Comparison of ENCODE assay signal across 6 cellular contexts in the genomic region with DNA sequence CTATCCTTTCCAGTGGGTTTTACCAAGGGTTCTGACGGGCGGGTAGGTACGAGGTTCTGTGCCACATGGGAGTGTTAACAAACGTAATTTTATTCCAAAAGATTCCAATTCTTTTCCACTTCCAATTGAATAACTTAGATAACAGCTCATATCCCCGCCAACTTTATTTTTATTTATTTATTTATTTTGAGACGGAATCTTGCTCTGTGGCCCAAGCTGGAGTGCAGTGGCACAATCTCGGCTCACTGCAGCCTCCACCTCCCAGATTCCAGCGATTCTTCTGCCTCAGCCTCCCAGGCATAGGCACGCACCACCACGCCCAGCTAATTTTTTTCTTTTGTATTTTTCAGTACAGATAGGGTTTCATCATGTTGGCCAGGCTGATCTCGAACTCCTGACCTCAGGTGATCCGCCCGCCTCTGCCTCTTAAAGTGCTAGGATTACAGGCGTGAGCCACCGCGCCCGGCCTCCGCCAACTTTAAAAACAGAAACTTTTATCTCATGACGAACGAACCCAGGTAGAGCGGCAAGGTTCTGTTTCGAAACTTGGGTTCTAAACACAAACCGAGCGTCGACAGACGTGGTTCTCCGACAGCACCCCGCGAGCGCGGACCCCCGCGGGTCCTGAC. TPM values are rescaled to one million over a fixed set of nuclear protein-coding genes. Genes with fewer than 3 reads are reported as not detected.
DNase-seq lines count a peak whose midpoint lies in the region; ATAC-seq and TF ChIP-seq lines count a peak whose summit lies in the region.

No MANE protein-coding gene starts in this region.

- peaks cover 20% of the 10 kb centered on the region for H3K4me1 ChIP-seq in lower lobe of right lung

- peak overlapping the region; percentile 83 for H3K4me3 ChIP-seq in lower lobe of right lung

- TF ChIP-seq CTCF in lower lobe of right lung (IDR thresholded peaks at IDR 0.05) = no peak

- H3K9me3 ChIP-seq in lower lobe of right lung = no peaks in the 10 kb centered on the region

- H3K27me3 ChIP-seq in lower lobe of right lung (ENCODE audit: low read depth) = no peaks in the 10 kb centered on the region

- H3K27ac ChIP-seq in lower lobe of right lung = peak overlapping the region; percentile 88

- DNase-seq in NCI-H510A treated with DMSO at 0.1 percent for 48 hours (lab: John Stamatoyannopoulos, UW) (peak; percentile 28), NCI-H510A (lab: John Stamatoyannopoulos, UW) (no peak), lower lobe of right lung (no peak), occipital lobe (lab: John Stamatoyannopoulos, UW) (no peak), medulla oblongata (ENCODE audit: extremely low spot score) (no peak)
- peak; percentile 24 for DNase-seq in activated T-helper 9 cell treated with anti-CD3 and anti-CD28 coated beads, Interleukin-2, amount 50 U/mL, for 16 hours (ENCODE audit: low read depth)

- ATAC-seq in lower lobe of right lung = peak in 1 of 2 donors; percentile 11

- peaks cover 52% of the 10 kb centered on the region for H3K36me3 ChIP-seq in lower lobe of right lung

- intact Hi-C loops in lower lobe of right lung (cut with DNase I) = no loop called here

RNA-seq across cellular contexts. Expression of gene ECI1, which starts 0.6 kb away (rescaled TPM):
- total RNA-seq in lower lobe of right lung (50.4 TPM), occipital lobe (8.1 TPM)

RNA-seq across cellular contexts. Expression of gene DNASE1L2, which starts 14.5 kb away (rescaled TPM):
- total RNA-seq in lower lobe of right lung (2.0 TPM), occipital lobe (1.7 TPM)

RNA-seq across cellular contexts. Expression of gene RNPS1, which starts 17.2 kb away (rescaled TPM):
- total RNA-seq in lower lobe of right lung (98.6 TPM), occipital lobe (66.8 TPM)

RNA-seq across cellular contexts. Expression of gene E4F1, which starts 27.4 kb away (rescaled TPM):
- 21.0 TPM for total RNA-seq in lower lobe of right lung
- 27.3 TPM for total RNA-seq in occipital lobe

RNA-seq across cellular contexts. Expression of gene PGP, which starts 36.1 kb away (rescaled TPM):
- total RNA-seq in lower lobe of right lung (13.3 TPM), occipital lobe (10.1 TPM)

Comparison
In these comparisons a context has a peak if more than half of its experiments do, and no peak if none do; other contexts are left out.
1. DNase-seq: peak in NCI-H510A treated with DMSO at 0.1 percent for 48 hours (single experiment) and activated T-helper 9 cell treated with anti-CD3 and anti-CD28 coated beads, Interleukin-2, amount 50 U/mL, for 16 hours (single experiment); none in NCI-H510A (single experiment), lower lobe of right lung (single experiment), occipital lobe (single experiment) and medulla oblongata (single experiment).